35 cellular contexts compared by ENCODE assay signal in genomic region chr5:176579323-176579722, GRCh38. TPM values are rescaled to one million over a fixed set of nuclear protein-coding genes. Genes with fewer than 3 reads are reported as not detected.
"Had no signal": no experiment of that assay in that cellular context is flagged by ENCODE, and none has a peak within 500 bp of the region (broad histone marks: within the 10 kb centered on the region; RNA-seq: fewer than 3 reads in every experiment).

No MANE protein-coding gene starts in this region.

- H3K27ac Mint-ChIP-seq: activated CD4-positive, alpha-beta memory T cell treated with anti-CD3 and anti-CD28 coated beads, Interleukin-2, amount 10 ng/mL, durations not matched to agents 7 days and 5 days; activated CD4-positive, alpha-beta T cell treated with anti-CD3 and anti-CD28 coated beads, Interleukin-2, amount 10 ng/mL, durations not matched to agents 7 days and 5 days; activated naive CD4-positive, alpha-beta T cell treated with anti-CD3 and anti-CD28 coated beads, Interleukin-2, amount 50 U/mL, for 72 hours; activated naive CD8-positive, alpha-beta T cell treated with anti-CD3 and anti-CD28 coated beads, Interleukin-2, amount 10 ng/mL, durations not matched to agents 7 days and 5 days; activated T-cell treated with anti-CD3 and anti-CD28 coated beads, Interleukin-2, amount 50 U/mL, for 24 hours; activated T-cell treated with anti-CD3 and anti-CD28 coated beads, Interleukin-2, amount 50 U/mL, for 72 hours; dendritic cell treated with granulocyte-macrophage colony-stimulating factor and Interleukin-4, amounts not matched to agents 40 ng/mL and 50 ng/mL, for 4 days had no signal

- H3K36me3 Mint-ChIP-seq: activated naive CD4-positive, alpha-beta T cell treated with anti-CD3 and anti-CD28 coated beads, Interleukin-2, amount 10 ng/mL, durations not matched to agents 7 days and 5 days; activated naive CD4-positive, alpha-beta T cell treated with anti-CD3 and anti-CD28 coated beads, Interleukin-2, amount 50 U/mL, for 72 hours; activated naive CD8-positive, alpha-beta T cell treated with anti-CD3 and anti-CD28 coated beads, Interleukin-2, amount 10 ng/mL, durations not matched to agents 7 days and 5 days had no signal

- H3K36me3 ChIP-seq: ascending aorta, brain microvascular endothelial cell, esophagus muscularis mucosa, gastroesophageal sphincter, heart right ventricle, WERI-Rb-1 had no signal

- DNase-seq: activated CD4-positive, alpha-beta memory T cell treated with anti-CD3 and anti-CD28 coated beads, Interleukin-2, amount 10 ng/mL, durations not matched to agents 7 days and 5 days; activated CD4-positive, alpha-beta T cell treated with anti-CD3 and anti-CD28 coated beads for 4 hours; activated CD4-positive, alpha-beta T cell treated with anti-CD3 and anti-CD28 coated beads, Interleukin-2, amount 10 ng/mL, durations not matched to agents 7 days and 5 days; activated CD4-positive, alpha-beta T cell treated with anti-CD3 and anti-CD28 coated beads, Interleukin-2, amount 50 U/mL, for 4 hours; activated CD4-positive, CD25-positive, alpha-beta regulatory T cell; activated CD4-positive, CD25-positive, alpha-beta regulatory T cell treated with anti-CD3 and anti-CD28 coated beads, Interleukin-2, amount 50 U/mL, for 72 hours; activated CD8-positive, alpha-beta memory T cell treated with anti-CD3 and anti-CD28 coated beads, Interleukin-2, amount 50 U/mL, for 48 hours; activated gamma-delta T cell; activated naive CD4-positive, alpha-beta T cell; activated naive CD4-positive, alpha-beta T cell treated with anti-CD3 and anti-CD28 coated beads, Interleukin-2, amount 10 ng/mL, durations not matched to agents 7 days and 5 days; activated naive CD8-positive, alpha-beta T cell treated with anti-CD3 and anti-CD28 coated beads, Interleukin-2, amount 10 ng/mL, durations not matched to agents 7 days and 5 days; activated T-cell treated with anti-CD3 and anti-CD28 coated beads for 4 hours; activated T-cell treated with anti-CD3 and anti-CD28 coated beads, Interleukin-2, amount 50 U/mL, for 24 hours; activated T-cell treated with anti-CD3 and anti-CD28 coated beads, Interleukin-2, amount 50 U/mL, for 72 hours; brain microvascular endothelial cell; dorsolateral prefrontal cortex; effector memory CD4-positive, alpha-beta T cell; erythroblast; foreskin melanocyte; heart right ventricle; WERI-Rb-1 had no signal

- H3K27ac ChIP-seq: ascending aorta, brain microvascular endothelial cell, coronary artery, dorsolateral prefrontal cortex, esophagus muscularis mucosa, gastroesophageal sphincter, heart right ventricle, hepatocyte, WERI-Rb-1 had no signal

- H3K9me3 Mint-ChIP-seq: activated CD4-positive, alpha-beta T cell treated with anti-CD3 and anti-CD28 coated beads, Interleukin-2, amount 10 ng/mL, durations not matched to agents 7 days and 5 days; activated naive CD4-positive, alpha-beta T cell treated with anti-CD3 and anti-CD28 coated beads, Interleukin-2, amount 50 U/mL, for 72 hours; activated T-cell treated with anti-CD3 and anti-CD28 coated beads, Interleukin-2, amount 50 U/mL, for 24 hours; activated T-cell treated with anti-CD3 and anti-CD28 coated beads, Interleukin-2, amount 50 U/mL, for 72 hours; central memory CD8-positive, alpha-beta T cell; dendritic cell treated with granulocyte-macrophage colony-stimulating factor and Interleukin-4, amounts not matched to agents 40 ng/mL and 50 ng/mL, for 4 days had no signal

- H3K4me2 ChIP-seq: hepatocyte had no signal

- ATAC-seq: activated naive CD4-positive, alpha-beta T cell treated with anti-CD3 and anti-CD28 coated beads, Interleukin-2, amount 50 U/mL, for 72 hours; activated T-cell treated with anti-CD3 and anti-CD28 coated beads, Interleukin-2, amount 50 U/mL, for 72 hours; gastroesophageal sphincter; heart right ventricle had no signal

- H3K79me2 ChIP-seq: hepatocyte had no signal

- H3K4me3 ChIP-seq: ascending aorta, coronary artery, dorsolateral prefrontal cortex, esophagus muscularis mucosa, gastroesophageal sphincter, heart right ventricle, hepatocyte had no signal

- H3K4me1 ChIP-seq: ascending aorta, esophagus muscularis mucosa, gastroesophageal sphincter, heart right ventricle had no signal

- H3K27me3 Mint-ChIP-seq: activated CD4-positive, alpha-beta memory T cell treated with anti-CD3 and anti-CD28 coated beads, Interleukin-2, amount 10 ng/mL, durations not matched to agents 7 days and 5 days; activated CD4-positive, alpha-beta T cell treated with anti-CD3 and anti-CD28 coated beads, Interleukin-2, amount 10 ng/mL, durations not matched to agents 7 days and 5 days; activated naive CD8-positive, alpha-beta T cell treated with anti-CD3 and anti-CD28 coated beads, Interleukin-2, amount 10 ng/mL, durations not matched to agents 7 days and 5 days; activated T-cell treated with anti-CD3 and anti-CD28 coated beads, Interleukin-2, amount 50 U/mL, for 24 hours; central memory CD8-positive, alpha-beta T cell; dendritic cell treated with granulocyte-macrophage colony-stimulating factor and Interleukin-4, amounts not matched to agents 40 ng/mL and 50 ng/mL, for 4 days had no signal

- H3K27me3 ChIP-seq: ascending aorta, brain microvascular endothelial cell, dorsolateral prefrontal cortex, hepatocyte had no signal

- H3K4me3 Mint-ChIP-seq: activated CD4-positive, alpha-beta memory T cell treated with anti-CD3 and anti-CD28 coated beads, Interleukin-2, amount 10 ng/mL, durations not matched to agents 7 days and 5 days; activated CD4-positive, alpha-beta T cell treated with anti-CD3 and anti-CD28 coated beads, Interleukin-2, amount 10 ng/mL, durations not matched to agents 7 days and 5 days; activated naive CD4-positive, alpha-beta T cell treated with anti-CD3 and anti-CD28 coated beads, Interleukin-2, amount 10 ng/mL, durations not matched to agents 7 days and 5 days; activated naive CD8-positive, alpha-beta T cell treated with anti-CD3 and anti-CD28 coated beads, Interleukin-2, amount 10 ng/mL, durations not matched to agents 7 days and 5 days; activated T-cell treated with anti-CD3 and anti-CD28 coated beads, Interleukin-2, amount 50 U/mL, for 24 hours; activated T-cell treated with anti-CD3 and anti-CD28 coated beads, Interleukin-2, amount 50 U/mL, for 72 hours; central memory CD8-positive, alpha-beta T cell; dendritic cell treated with granulocyte-macrophage colony-stimulating factor and Interleukin-4, amounts not matched to agents 40 ng/mL and 50 ng/mL, for 4 days had no signal

- H3K4me1 Mint-ChIP-seq: activated CD4-positive, alpha-beta T cell treated with anti-CD3 and anti-CD28 coated beads, Interleukin-2, amount 10 ng/mL, durations not matched to agents 7 days and 5 days; activated naive CD8-positive, alpha-beta T cell treated with anti-CD3 and anti-CD28 coated beads, Interleukin-2, amount 10 ng/mL, durations not matched to agents 7 days and 5 days had no signal

- H2AFZ ChIP-seq: hepatocyte had no signal

RNA-seq across cellular contexts. Expression of gene CDHR2, which starts 30.2 kb away (rescaled TPM):
- total RNA-seq: ascending aorta, fibroblast of villous mesenchyme, glomerular endothelial cell had no signal

RNA-seq across cellular contexts. Expression of gene GPRIN1, which starts 30.6 kb away (rescaled TPM):
- total RNA-seq: ascending aorta had no signal

RNA-seq across cellular contexts. Expression of gene SNCB, which starts 51.0 kb away (rescaled TPM):
- total RNA-seq: activated CD4-positive, alpha-beta memory T cell treated with anti-CD3 and anti-CD28 coated beads, Interleukin-2, amount 10 ng/mL, durations not matched to agents 7 days and 5 days; activated CD4-positive, alpha-beta T cell treated with anti-CD3 and anti-CD28 coated beads, Interleukin-2, amount 10 ng/mL, durations not matched to agents 7 days and 5 days; ascending aorta; bronchial epithelial cell; esophagus muscularis mucosa; fibroblast of villous mesenchyme; gastroesophageal sphincter; hepatocyte; T-helper 1 cell treated with Interleukin-12 subunit alpha and Interleukin-12 subunit beta and Interleukin-4 antibody, amounts not matched to agents 30 ng/mL and 1 ng/mL, for 36 hours had no signal

RNA-seq across cellular contexts. Expression of gene EIF4E1B, which starts 51.2 kb away (rescaled TPM):
- total RNA-seq: activated CD4-positive, alpha-beta memory T cell treated with anti-CD3 and anti-CD28 coated beads, Interleukin-2, amount 10 ng/mL, durations not matched to agents 7 days and 5 days; activated CD4-positive, alpha-beta T cell treated with anti-CD3 and anti-CD28 coated beads, Interleukin-2, amount 10 ng/mL, durations not matched to agents 7 days and 5 days; activated naive CD4-positive, alpha-beta T cell treated with anti-CD3 and anti-CD28 coated beads, Interleukin-2, amount 50 U/mL, for 72 hours; activated naive CD8-positive, alpha-beta T cell treated with anti-CD3 and anti-CD28 coated beads, Interleukin-2, amount 10 ng/mL, durations not matched to agents 7 days and 5 days; activated T-cell treated with anti-CD3 and anti-CD28 coated beads, Interleukin-2, amount 50 U/mL, for 72 hours; ascending aorta; bronchial epithelial cell; cardiac septum; esophagus muscularis mucosa; fibroblast of lung; fibroblast of villous mesenchyme; gastroesophageal sphincter; heart right ventricle; hepatocyte; T-helper 1 cell treated with Interleukin-12 subunit alpha and Interleukin-12 subunit beta and Interleukin-4 antibody, amounts not matched to agents 30 ng/mL and 1 ng/mL, for 36 hours had no signal
